1 cellular context compared by ENCODE assay signal in the genomic region with DNA sequence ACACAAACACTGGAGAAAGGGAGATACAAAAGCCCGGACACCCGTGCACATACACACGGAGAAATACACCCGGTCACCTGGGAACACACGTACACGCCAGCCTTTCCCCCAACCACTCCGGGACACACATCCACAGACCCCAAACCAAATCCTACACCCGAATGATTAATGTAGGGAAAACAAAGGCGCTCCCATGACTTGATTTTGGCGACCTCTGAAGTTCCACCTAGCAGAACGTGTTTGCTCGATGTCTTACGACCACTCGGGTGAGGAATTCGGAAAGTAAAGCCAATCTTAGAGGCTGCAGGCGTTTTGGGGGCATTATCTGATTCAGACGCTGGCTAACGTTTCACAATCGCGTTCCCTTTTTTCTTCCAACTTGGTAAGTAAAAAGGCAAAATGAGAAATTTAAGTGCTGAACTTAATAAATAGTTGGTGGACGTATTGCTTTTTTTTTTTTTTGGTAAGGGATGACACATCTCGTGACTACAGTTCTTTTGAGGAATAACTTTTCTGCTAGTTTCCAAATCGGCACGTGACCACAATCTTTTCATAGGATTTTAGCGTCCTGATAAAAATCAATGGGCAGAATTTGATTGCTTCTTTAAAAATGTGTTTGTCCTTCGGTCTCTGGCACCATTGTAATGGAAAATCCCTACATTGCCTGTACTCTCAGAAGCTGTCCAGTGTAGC.
TF ChIP-seq lines count a peak whose summit lies in the region.

No MANE protein-coding gene starts in this region.

TF ChIP-seq in K562, 482 proteins besides CTCF, POLR2A, EP300 and RAD21 (continued from another document):
- TF ChIP-seq, protein P1, sequence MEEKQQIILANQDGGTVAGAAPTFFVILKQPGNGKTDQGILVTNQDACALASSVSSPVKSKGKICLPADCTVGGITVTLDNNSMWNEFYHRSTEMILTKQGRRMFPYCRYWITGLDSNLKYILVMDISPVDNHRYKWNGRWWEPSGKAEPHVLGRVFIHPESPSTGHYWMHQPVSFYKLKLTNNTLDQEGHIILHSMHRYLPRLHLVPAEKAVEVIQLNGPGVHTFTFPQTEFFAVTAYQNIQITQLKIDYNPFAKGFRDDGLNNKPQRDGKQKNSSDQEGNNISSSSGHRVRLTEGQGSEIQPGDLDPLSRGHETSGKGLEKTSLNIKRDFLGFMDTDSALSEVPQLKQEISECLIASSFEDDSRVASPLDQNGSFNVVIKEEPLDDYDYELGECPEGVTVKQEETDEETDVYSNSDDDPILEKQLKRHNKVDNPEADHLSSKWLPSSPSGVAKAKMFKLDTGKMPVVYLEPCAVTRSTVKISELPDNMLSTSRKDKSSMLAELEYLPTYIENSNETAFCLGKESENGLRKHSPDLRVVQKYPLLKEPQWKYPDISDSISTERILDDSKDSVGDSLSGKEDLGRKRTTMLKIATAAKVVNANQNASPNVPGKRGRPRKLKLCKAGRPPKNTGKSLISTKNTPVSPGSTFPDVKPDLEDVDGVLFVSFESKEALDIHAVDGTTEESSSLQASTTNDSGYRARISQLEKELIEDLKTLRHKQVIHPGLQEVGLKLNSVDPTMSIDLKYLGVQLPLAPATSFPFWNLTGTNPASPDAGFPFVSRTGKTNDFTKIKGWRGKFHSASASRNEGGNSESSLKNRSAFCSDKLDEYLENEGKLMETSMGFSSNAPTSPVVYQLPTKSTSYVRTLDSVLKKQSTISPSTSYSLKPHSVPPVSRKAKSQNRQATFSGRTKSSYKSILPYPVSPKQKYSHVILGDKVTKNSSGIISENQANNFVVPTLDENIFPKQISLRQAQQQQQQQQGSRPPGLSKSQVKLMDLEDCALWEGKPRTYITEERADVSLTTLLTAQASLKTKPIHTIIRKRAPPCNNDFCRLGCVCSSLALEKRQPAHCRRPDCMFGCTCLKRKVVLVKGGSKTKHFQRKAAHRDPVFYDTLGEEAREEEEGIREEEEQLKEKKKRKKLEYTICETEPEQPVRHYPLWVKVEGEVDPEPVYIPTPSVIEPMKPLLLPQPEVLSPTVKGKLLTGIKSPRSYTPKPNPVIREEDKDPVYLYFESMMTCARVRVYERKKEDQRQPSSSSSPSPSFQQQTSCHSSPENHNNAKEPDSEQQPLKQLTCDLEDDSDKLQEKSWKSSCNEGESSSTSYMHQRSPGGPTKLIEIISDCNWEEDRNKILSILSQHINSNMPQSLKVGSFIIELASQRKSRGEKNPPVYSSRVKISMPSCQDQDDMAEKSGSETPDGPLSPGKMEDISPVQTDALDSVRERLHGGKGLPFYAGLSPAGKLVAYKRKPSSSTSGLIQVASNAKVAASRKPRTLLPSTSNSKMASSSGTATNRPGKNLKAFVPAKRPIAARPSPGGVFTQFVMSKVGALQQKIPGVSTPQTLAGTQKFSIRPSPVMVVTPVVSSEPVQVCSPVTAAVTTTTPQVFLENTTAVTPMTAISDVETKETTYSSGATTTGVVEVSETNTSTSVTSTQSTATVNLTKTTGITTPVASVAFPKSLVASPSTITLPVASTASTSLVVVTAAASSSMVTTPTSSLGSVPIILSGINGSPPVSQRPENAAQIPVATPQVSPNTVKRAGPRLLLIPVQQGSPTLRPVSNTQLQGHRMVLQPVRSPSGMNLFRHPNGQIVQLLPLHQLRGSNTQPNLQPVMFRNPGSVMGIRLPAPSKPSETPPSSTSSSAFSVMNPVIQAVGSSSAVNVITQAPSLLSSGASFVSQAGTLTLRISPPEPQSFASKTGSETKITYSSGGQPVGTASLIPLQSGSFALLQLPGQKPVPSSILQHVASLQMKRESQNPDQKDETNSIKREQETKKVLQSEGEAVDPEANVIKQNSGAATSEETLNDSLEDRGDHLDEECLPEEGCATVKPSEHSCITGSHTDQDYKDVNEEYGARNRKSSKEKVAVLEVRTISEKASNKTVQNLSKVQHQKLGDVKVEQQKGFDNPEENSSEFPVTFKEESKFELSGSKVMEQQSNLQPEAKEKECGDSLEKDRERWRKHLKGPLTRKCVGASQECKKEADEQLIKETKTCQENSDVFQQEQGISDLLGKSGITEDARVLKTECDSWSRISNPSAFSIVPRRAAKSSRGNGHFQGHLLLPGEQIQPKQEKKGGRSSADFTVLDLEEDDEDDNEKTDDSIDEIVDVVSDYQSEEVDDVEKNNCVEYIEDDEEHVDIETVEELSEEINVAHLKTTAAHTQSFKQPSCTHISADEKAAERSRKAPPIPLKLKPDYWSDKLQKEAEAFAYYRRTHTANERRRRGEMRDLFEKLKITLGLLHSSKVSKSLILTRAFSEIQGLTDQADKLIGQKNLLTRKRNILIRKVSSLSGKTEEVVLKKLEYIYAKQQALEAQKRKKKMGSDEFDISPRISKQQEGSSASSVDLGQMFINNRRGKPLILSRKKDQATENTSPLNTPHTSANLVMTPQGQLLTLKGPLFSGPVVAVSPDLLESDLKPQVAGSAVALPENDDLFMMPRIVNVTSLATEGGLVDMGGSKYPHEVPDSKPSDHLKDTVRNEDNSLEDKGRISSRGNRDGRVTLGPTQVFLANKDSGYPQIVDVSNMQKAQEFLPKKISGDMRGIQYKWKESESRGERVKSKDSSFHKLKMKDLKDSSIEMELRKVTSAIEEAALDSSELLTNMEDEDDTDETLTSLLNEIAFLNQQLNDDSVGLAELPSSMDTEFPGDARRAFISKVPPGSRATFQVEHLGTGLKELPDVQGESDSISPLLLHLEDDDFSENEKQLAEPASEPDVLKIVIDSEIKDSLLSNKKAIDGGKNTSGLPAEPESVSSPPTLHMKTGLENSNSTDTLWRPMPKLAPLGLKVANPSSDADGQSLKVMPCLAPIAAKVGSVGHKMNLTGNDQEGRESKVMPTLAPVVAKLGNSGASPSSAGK (IDR thresholded peaks at IDR 0.05): peak; percentile 8; the same call in 1 of the 2 replicates
- TF ChIP-seq, protein P2, sequence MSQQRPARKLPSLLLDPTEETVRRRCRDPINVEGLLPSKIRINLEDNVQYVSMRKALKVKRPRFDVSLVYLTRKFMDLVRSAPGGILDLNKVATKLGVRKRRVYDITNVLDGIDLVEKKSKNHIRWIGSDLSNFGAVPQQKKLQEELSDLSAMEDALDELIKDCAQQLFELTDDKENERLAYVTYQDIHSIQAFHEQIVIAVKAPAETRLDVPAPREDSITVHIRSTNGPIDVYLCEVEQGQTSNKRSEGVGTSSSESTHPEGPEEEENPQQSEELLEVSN (IDR thresholded peaks at IDR 0.05; ENCODE audit: borderline replicate concordance in 1 of 2, extremely low read depth in 1 of 2, insufficient read depth in 1 of 2, insufficient read length in 1 of 2, low read depth in 1 of 2, low read length in 1 of 2, poor library complexity in 1 of 2, severe bottlenecking in 1 of 2): peak in 1 of 2 experiments; percentile 6
- TF ChIP-seq CEBPB (tag; IDR thresholded peaks at IDR 0.05): peak; percentile 74
- TF ChIP-seq, protein P3, sequence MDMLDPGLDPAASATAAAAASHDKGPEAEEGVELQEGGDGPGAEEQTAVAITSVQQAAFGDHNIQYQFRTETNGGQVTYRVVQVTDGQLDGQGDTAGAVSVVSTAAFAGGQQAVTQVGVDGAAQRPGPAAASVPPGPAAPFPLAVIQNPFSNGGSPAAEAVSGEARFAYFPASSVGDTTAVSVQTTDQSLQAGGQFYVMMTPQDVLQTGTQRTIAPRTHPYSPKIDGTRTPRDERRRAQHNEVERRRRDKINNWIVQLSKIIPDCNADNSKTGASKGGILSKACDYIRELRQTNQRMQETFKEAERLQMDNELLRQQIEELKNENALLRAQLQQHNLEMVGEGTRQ (CRISPR knock-in tag; IDR thresholded peaks at IDR 0.05): no peak
- TF ChIP-seq ARHGAP35 (IDR thresholded peaks at IDR 0.05; ENCODE audit: partially characterized antibody): no peak
- no peak for TF ChIP-seq CEBPG (CRISPR knock-in tag; IDR thresholded peaks at IDR 0.05)
- peak in 1 of 2 experiments; percentile 43; a peak in 1 of 4 replicates for TF ChIP-seq CEBPG (tag; conservative IDR thresholded peaks at IDR 0.05 in 1 of 2, IDR thresholded peaks at IDR 0.05 in 1 of 2)
- TF ChIP-seq TCF7 (IDR thresholded peaks at IDR 0.05; ENCODE audit: borderline replicate concordance): no peak
- 0 out of 2 replicates have a peak, but pooled peaks have one; percentile 14 for TF ChIP-seq MYC (IDR thresholded peaks at IDR 0.05; ENCODE audit: low read depth, low read length)
- TF ChIP-seq MYC (CRISPR knock-in tag; IDR thresholded peaks at IDR 0.05; ENCODE audit: borderline replicate concordance, low read depth): no peak
- peak; percentile 80 for TF ChIP-seq BHLHE40 (IDR thresholded peaks at IDR 0.05; ENCODE audit: low read length)
- no peak for TF ChIP-seq BRD9 (IDR thresholded peaks at IDR 0.05; ENCODE audit: low read depth, partially characterized antibody)
- TF ChIP-seq CBFA2T3 (IDR thresholded peaks at IDR 0.05): 0 out of 2 replicates have a peak, but pooled peaks have one; percentile 12
